ENCODE assay signal across 26 cellular contexts in the genomic region with DNA sequence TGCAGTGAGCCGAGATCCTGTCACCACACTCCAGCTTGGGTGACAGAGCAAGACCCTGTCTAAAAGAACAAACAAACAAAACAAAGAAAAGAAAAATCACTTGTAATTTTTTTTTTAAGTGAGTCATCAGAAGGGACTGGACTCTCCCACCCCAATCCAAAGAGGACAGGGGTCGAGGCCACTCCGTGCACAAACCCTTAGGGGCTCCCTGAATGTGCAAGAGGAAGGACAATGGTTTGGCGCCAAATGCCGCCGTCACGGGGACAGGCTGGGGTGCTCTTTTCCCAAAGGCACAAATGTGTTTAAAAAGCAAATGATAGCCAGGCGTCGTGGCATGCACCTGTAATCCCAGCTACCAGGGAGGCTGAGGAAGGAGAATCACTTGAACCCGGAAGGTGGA. TPM values are rescaled to one million over a fixed set of nuclear protein-coding genes. Genes with fewer than 3 reads are reported as not detected.
A peak's percentile ranks its signal among the peaks of the same experiment; 100 is the strongest.
DNase-seq lines count a peak whose midpoint lies in the region; ATAC-seq, FAIRE-seq and TF ChIP-seq lines count a peak whose summit lies in the region.
"Had no signal": no experiment of that assay in that cellular context is flagged by ENCODE, and none has a peak within 500 bp of the region (broad histone marks: within the 10 kb centered on the region; RNA-seq: fewer than 3 reads in every experiment).

No MANE protein-coding gene starts in this region.

- H3K9me3 ChIP-seq in AG04450 (ENCODE audit: control insufficient read depth, insufficient read depth, low read length), result no peaks in the 10 kb centered on the region; the same call in 1 of the 2 replicates
- H3K9me3 ChIP-seq in mammary epithelial cell (replicated peaks; ENCODE audit: insufficient read depth, low read length), result no peaks in the 10 kb centered on the region
- no peaks in the 10 kb centered on the region for H3K9me3 ChIP-seq in osteoblast (ENCODE audit: low read depth, low read length)
- H3K9me3 ChIP-seq: BE2C; BLaER1 treated with 17β-estradiol and CSF1 and Interleukin-3, amounts not matched to agents 10 nM and 100 nM had no signal

- H3K4me1 ChIP-seq in mammary epithelial cell (ENCODE audit: insufficient read depth, low read length) (peaks cover 27% of the 10 kb centered on the region), osteoblast (ENCODE audit: insufficient read depth, low read length) (peaks cover 25% of the 10 kb centered on the region)
- H3K4me1 ChIP-seq: BE2C had no signal

- dilution Hi-C loops in mammary epithelial cell (cut with HindIII; ENCODE audit: low sequenced_read_pairs), result loop anchor here (25.0 kb wide), 1 partner anchor 613 kb away; no protein-coding TSS in a partner anchor

- H3K4me3 Mint-ChIP-seq in activated naive CD4-positive, alpha-beta T cell treated with anti-CD3 and anti-CD28 coated beads for 36 hours, result no peak overlapping the region
- H3K4me3 Mint-ChIP-seq: CD14-positive monocyte; CD4-positive, alpha-beta T cell; CD8-positive, alpha-beta memory T cell had no signal

- H3K9ac ChIP-seq in mammary epithelial cell (ENCODE audit: insufficient read depth, low read length), result no peak overlapping the region
- H3K9ac ChIP-seq: BLaER1 treated with 17β-estradiol and CSF1 and Interleukin-3, amounts not matched to agents 10 nM and 100 nM; GM23248 had no signal

- no peaks in the 10 kb centered on the region for H3K4me1 Mint-ChIP-seq in activated naive CD4-positive, alpha-beta T cell treated with anti-CD3 and anti-CD28 coated beads for 36 hours (ENCODE audit: low read depth)
- H3K4me1 Mint-ChIP-seq: CD14-positive monocyte; CD8-positive, alpha-beta memory T cell had no signal

- no TSS peak for BruUV-seq in mammary epithelial cell (replicated peaks; lab: Mats Ljungman, UMichigan)

- intact Hi-C loops in activated naive CD4-positive, alpha-beta T cell treated with anti-CD3 and anti-CD28 coated beads for 36 hours (cut with micrococcal nuclease), result no loop called here
- intact Hi-C loops in mammary epithelial cell (cut with micrococcal nuclease), result no loop called here

- H3K36me3 Mint-ChIP-seq in activated naive CD4-positive, alpha-beta T cell treated with anti-CD3 and anti-CD28 coated beads, Interleukin-2, amount 50 U/mL, for 72 hours, result no peaks in the 10 kb centered on the region
- peaks cover 7% of the 10 kb centered on the region for H3K36me3 Mint-ChIP-seq in activated naive CD4-positive, alpha-beta T cell treated with anti-CD3 and anti-CD28 coated beads for 36 hours (ENCODE audit: low read depth)

- H3K36me3 ChIP-seq in mammary epithelial cell (ENCODE audit: insufficient read depth, low read length) (peaks cover 7% of the 10 kb centered on the region), osteoblast (ENCODE audit: insufficient read depth, low read length) (peaks cover 35% of the 10 kb centered on the region)

- no peak overlapping the region for H3K4me2 ChIP-seq in mammary epithelial cell (ENCODE audit: insufficient read depth, low read depth, low read length)
- H3K4me2 ChIP-seq in osteoblast (ENCODE audit: insufficient read depth, low read length), result no peak overlapping the region
- H3K4me2 ChIP-seq: BLaER1 treated with 17β-estradiol and CSF1 and Interleukin-3, amounts not matched to agents 10 nM and 100 nM had no signal

- no peak for ATAC-seq in activated naive CD4-positive, alpha-beta T cell treated with anti-CD3 and anti-CD28 coated beads, Interleukin-2, amount 50 U/mL, for 72 hours
- no peak for ATAC-seq in GM19452 (IDR thresholded peaks at IDR 0.05; ENCODE audit: unreplicated experiment)

- peak overlapping the region; percentile 14 to 60 for H3K27ac Mint-ChIP-seq in activated naive CD4-positive, alpha-beta T cell treated with anti-CD3 and anti-CD28 coated beads, Interleukin-2, amount 50 U/mL, for 72 hours
- no peak overlapping the region for H3K27ac Mint-ChIP-seq in activated naive CD4-positive, alpha-beta T cell treated with anti-CD3 and anti-CD28 coated beads for 36 hours
- H3K27ac Mint-ChIP-seq: CD14-positive monocyte; CD4-positive, alpha-beta T cell; CD8-positive, alpha-beta memory T cell had no signal

- H3K79me2 ChIP-seq in mammary epithelial cell (ENCODE audit: insufficient read depth, low read length), result no peaks in the 10 kb centered on the region
- peaks cover 15% of the 10 kb centered on the region for H3K79me2 ChIP-seq in osteoblast (ENCODE audit: insufficient read depth, low read length)

- H3K4me3 ChIP-seq in AG04450 (ENCODE audit: low read depth, low read length) (no peak overlapping the region), mammary epithelial cell (replicated peaks in 1 of 3; ENCODE audit: insufficient read depth in 1 of 3, low read depth in 2 of 3, low read length in 3 of 3) (no peak overlapping the region), osteoblast (ENCODE audit: insufficient read depth, low read length) (no peak overlapping the region)
- H3K4me3 ChIP-seq: BLaER1 treated with 17β-estradiol and CSF1 and Interleukin-3, amounts not matched to agents 10 nM and 100 nM; GM23248 had no signal

- H2AFZ ChIP-seq in mammary epithelial cell (ENCODE audit: low read depth, low read length) (no peak overlapping the region), osteoblast (ENCODE audit: low read length) (no peak overlapping the region)
- H2AFZ ChIP-seq: GM23248 had no signal

- H3K27me3 Mint-ChIP-seq in activated naive CD4-positive, alpha-beta T cell treated with anti-CD3 and anti-CD28 coated beads for 36 hours (ENCODE audit: low read depth), result no peaks in the 10 kb centered on the region
- H3K27me3 Mint-ChIP-seq: CD4-positive, alpha-beta T cell; CD8-positive, alpha-beta memory T cell had no signal

- H4K20me1 ChIP-seq in mammary epithelial cell (ENCODE audit: insufficient read depth, low read length) (no peaks in the 10 kb centered on the region), osteoblast (ENCODE audit: insufficient read depth, low read length) (no peaks in the 10 kb centered on the region)

- no peak for TF ChIP-seq CTCF in AG04450 (IDR thresholded peaks at IDR 0.05; ENCODE audit: low read depth, low read length)
- TF ChIP-seq CTCF in mammary epithelial cell (conservative IDR thresholded peaks at IDR 0.05 in 1 of 2, IDR thresholded peaks at IDR 0.05 in 1 of 2; ENCODE audit: extremely low read depth in 1 of 2, insufficient read depth in 1 of 2, low read depth in 1 of 2, low read length in 2 of 2), result no peak
- TF ChIP-seq CTCF in osteoblast (IDR thresholded peaks at IDR 0.05; ENCODE audit: extremely low read depth, low read depth, low read length), result no peak

- in situ Hi-C loops in mammary epithelial cell (cut with MboI; ENCODE audit: low sequenced_read_pairs in 2 of 2), result loop anchor here in 1 of 2 donors (25.0 kb wide), 1 partner anchor 638 kb away; no protein-coding TSS in a partner anchor

- CTCF ChIA-PET in activated naive CD4-positive, alpha-beta T cell treated with anti-CD3 and anti-CD28 coated beads for 36 hours (lab: Charles Lee), result interaction anchor here (0.6 kb wide), 2 partner anchors 16 to 706 kb away, joined by 4 to 5 read pairs; no protein-coding TSS in a partner anchor
- CTCF ChIA-PET in AG04450 (lab: Charles Lee) (no interaction called here), mammary epithelial cell (lab: Charles Lee; ENCODE audit: low non-redundant PET) (interaction anchor here (0.6 kb wide), 1 partner anchor 633 kb away, joined by 11 read pairs; no protein-coding TSS in a partner anchor)

- H3K27ac ChIP-seq in AG04450 (ENCODE audit: low read depth, low read length) (peak overlapping the region; percentile 21), mammary epithelial cell (ENCODE audit: insufficient read depth, low read depth, low read length) (peak overlapping the region; percentile 50), osteoblast (ENCODE audit: low read depth, low read length) (peak overlapping the region; percentile 31)
- H3K27ac ChIP-seq: 22Rv1; BLaER1 treated with 17β-estradiol and CSF1 and Interleukin-3, amounts not matched to agents 10 nM and 100 nM; GM23248 had no signal

- POLR2A ChIA-PET in AG04450 (lab: Yijun Ruan, JAX), result no interaction called here

- 90% methylated on average over 8 of the region's 10 CpGs for WGBS in mammary epithelial cell (ENCODE audit: low coverage, missing lambda C conversion rate)

- FAIRE-seq in urothelium cell line (lab: Jason Lieb, UNC), result no peak
- FAIRE-seq: A204.1, D721Med, GM12891, GM18507, H1 had no signal

- H3K27me3 ChIP-seq in AG04450 (ENCODE audit: control insufficient read depth, insufficient read depth, low read length), result no peaks in the 10 kb centered on the region
- H3K27me3 ChIP-seq in mammary epithelial cell (ENCODE audit: insufficient read depth, low read length), result no peaks in the 10 kb centered on the region
- no peaks in the 10 kb centered on the region for H3K27me3 ChIP-seq in osteoblast (ENCODE audit: insufficient read depth, low read length)
- H3K27me3 ChIP-seq: BE2C; BLaER1 treated with 17β-estradiol and CSF1 and Interleukin-3, amounts not matched to agents 10 nM and 100 nM had no signal

- no peak for DNase-seq in activated naive CD4-positive, alpha-beta T cell treated with anti-CD3 and anti-CD28 coated beads, Interleukin-2, amount 50 U/mL, for 72 hours (ENCODE audit: low spot score in 2 of 2)
- no peak for DNase-seq in activated naive CD4-positive, alpha-beta T cell treated with anti-CD3 and anti-CD28 coated beads for 36 hours
- no peak for DNase-seq in AG04450 (ENCODE audit: low read depth, low spot score)
- DNase-seq in mammary epithelial cell, result no peak
- peak; percentile 51 for DNase-seq in osteoblast (ENCODE audit: insufficient read length, low spot score, missing footprints)
- no peak for DNase-seq in effector CD4-positive, alpha-beta T cell
- DNase-seq in urothelium cell line (ENCODE audit: low spot score), result no peak
- DNase-seq: AML-193; BE2C; CD4-positive, alpha-beta T cell; CD8-positive, alpha-beta memory T cell; DMS 273 treated with DMSO at 0.1 percent for 48 hours; DMS79; GDM1; H7; HCEC 1CT had no signal

- no peaks in the 10 kb centered on the region for H3K9me3 Mint-ChIP-seq in activated naive CD4-positive, alpha-beta T cell treated with anti-CD3 and anti-CD28 coated beads, Interleukin-2, amount 50 U/mL, for 72 hours
- no peaks in the 10 kb centered on the region for H3K9me3 Mint-ChIP-seq in activated naive CD4-positive, alpha-beta T cell treated with anti-CD3 and anti-CD28 coated beads for 36 hours
- H3K9me3 Mint-ChIP-seq: CD14-positive monocyte; CD4-positive, alpha-beta T cell; CD8-positive, alpha-beta memory T cell had no signal

RNA-seq across cellular contexts. Expression of gene RCC1L, which starts 23.8 kb away (rescaled TPM):
- 10 to 100 TPM; 47.1 to 65.3 TPM for total RNA-seq in activated naive CD4-positive, alpha-beta T cell treated with anti-CD3 and anti-CD28 coated beads, Interleukin-2, amount 50 U/mL, for 72 hours
- total RNA-seq in activated naive CD4-positive, alpha-beta T cell treated with anti-CD3 and anti-CD28 coated beads for 36 hours, result 10 to 100 TPM; 38.7 TPM
- 56.1 and 59.1 TPM in 2 replicates for polyA plus RNA-seq in AG04450 (2011; rRNA removed)
- 28.7 and 32.9 TPM in 2 replicates for polyA minus RNA-seq in AG04450 (2011; rRNA and poly(A)+ RNA removed)
- 10 to 100 TPM; 36.0 to 37.0 TPM for total RNA-seq in mammary epithelial cell
- polyA plus RNA-seq in mammary epithelial cell, result 35.7 TPM
- polyA minus RNA-seq in mammary epithelial cell, result 13.5 TPM
- 42.7 and 46.0 TPM in 2 replicates for total RNA-seq in osteoblast

RNA-seq across cellular contexts. Expression of gene GTF2IRD2B, which starts 42.6 kb away (rescaled TPM):
- 10 to 100 TPM in 1 of 2 donors, 1 to 10 TPM in 1; 8.9 to 11.3 TPM for total RNA-seq in activated naive CD4-positive, alpha-beta T cell treated with anti-CD3 and anti-CD28 coated beads, Interleukin-2, amount 50 U/mL, for 72 hours
- 1 to 10 TPM; 3.8 to 4.4 TPM for total RNA-seq in activated naive CD4-positive, alpha-beta T cell treated with anti-CD3 and anti-CD28 coated beads for 36 hours
- polyA plus RNA-seq in AG04450 (2011; rRNA removed), result 22.0 and 23.6 TPM in 2 replicates
- 19.2 and 28.8 TPM in 2 replicates for polyA minus RNA-seq in AG04450 (2011; rRNA and poly(A)+ RNA removed)
- total RNA-seq in mammary epithelial cell, result 10 to 100 TPM; 10.6 to 14.2 TPM
- 5.1 TPM for polyA plus RNA-seq in mammary epithelial cell
- polyA minus RNA-seq in mammary epithelial cell, result 3.2 TPM
- 30.1 and 30.4 TPM in 2 replicates for total RNA-seq in osteoblast
